In genomic region chr19:33297401-33298145, GRCh38 we compare ENCODE assay signal across 2 cellular contexts.
TF ChIP-seq lines count a peak whose summit lies in the region.

No MANE protein-coding gene starts in this region.

TF ChIP-seq in SK-N-SH, 30 proteins besides CTCF, POLR2A, EP300 and RAD21 (continued from another document):
- TF ChIP-seq, protein P1, sequence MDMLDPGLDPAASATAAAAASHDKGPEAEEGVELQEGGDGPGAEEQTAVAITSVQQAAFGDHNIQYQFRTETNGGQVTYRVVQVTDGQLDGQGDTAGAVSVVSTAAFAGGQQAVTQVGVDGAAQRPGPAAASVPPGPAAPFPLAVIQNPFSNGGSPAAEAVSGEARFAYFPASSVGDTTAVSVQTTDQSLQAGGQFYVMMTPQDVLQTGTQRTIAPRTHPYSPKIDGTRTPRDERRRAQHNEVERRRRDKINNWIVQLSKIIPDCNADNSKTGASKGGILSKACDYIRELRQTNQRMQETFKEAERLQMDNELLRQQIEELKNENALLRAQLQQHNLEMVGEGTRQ (IDR thresholded peaks at IDR 0.05; ENCODE audit: borderline replicate concordance, low read depth, low read length): no peak
- TF ChIP-seq YY1 (IDR thresholded peaks at IDR 0.05; ENCODE audit: low read depth) (no peak), REST (IDR thresholded peaks at IDR 0.05; ENCODE audit: low read depth, low read length) (no peak), SIN3A (IDR thresholded peaks at IDR 0.05; ENCODE audit: borderline replicate concordance, low read depth, low read length) (no peak), FOXM1 (IDR thresholded peaks at IDR 0.05; ENCODE audit: low read depth) (no peak), NFIC (IDR thresholded peaks at IDR 0.05; ENCODE audit: borderline replicate concordance) (no peak), GATA2 (CRISPR knock-in tag; IDR thresholded peaks at IDR 0.05) (no peak), ELF1 (IDR thresholded peaks at IDR 0.05) (no peak), MAX (IDR thresholded peaks at IDR 0.05; ENCODE audit: low read depth) (no peak), EZH2phosphoT487 (IDR thresholded peaks at IDR 0.05; ENCODE audit: borderline replicate concordance, low read depth) (no peak), TAF1 (IDR thresholded peaks at IDR 0.05; ENCODE audit: borderline replicate concordance, low read depth, low read length) (no peak), MXI1 (IDR thresholded peaks at IDR 0.05; ENCODE audit: low read depth, low read length) (no peak)

TF ChIP-seq in SK-N-SH treated with all-trans-retinoic acid at 6 μM for 48 hours, 23 proteins besides CTCF, POLR2A, EP300 and RAD21 (continued from another document):
- TF ChIP-seq, protein P2, sequence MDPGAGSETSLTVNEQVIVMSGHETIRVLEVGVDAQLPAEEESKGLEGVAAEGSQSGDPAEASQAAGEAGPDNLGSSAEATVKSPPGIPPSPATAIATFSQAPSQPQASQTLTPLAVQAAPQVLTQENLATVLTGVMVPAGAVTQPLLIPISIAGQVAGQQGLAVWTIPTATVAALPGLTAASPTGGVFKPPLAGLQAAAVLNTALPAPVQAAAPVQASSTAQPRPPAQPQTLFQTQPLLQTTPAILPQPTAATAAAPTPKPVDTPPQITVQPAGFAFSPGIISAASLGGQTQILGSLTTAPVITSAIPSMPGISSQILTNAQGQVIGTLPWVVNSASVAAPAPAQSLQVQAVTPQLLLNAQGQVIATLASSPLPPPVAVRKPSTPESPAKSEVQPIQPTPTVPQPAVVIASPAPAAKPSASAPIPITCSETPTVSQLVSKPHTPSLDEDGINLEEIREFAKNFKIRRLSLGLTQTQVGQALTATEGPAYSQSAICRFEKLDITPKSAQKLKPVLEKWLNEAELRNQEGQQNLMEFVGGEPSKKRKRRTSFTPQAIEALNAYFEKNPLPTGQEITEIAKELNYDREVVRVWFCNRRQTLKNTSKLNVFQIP (CRISPR knock-in tag; IDR thresholded peaks at IDR 0.05; ENCODE audit: borderline replicate concordance, low read depth): no peak
- TF ChIP-seq ZNF70 (CRISPR knock-in tag; IDR thresholded peaks at IDR 0.05) (no peak), TSHZ2 (CRISPR knock-in tag; IDR thresholded peaks at IDR 0.05) (no peak), CSRNP3 (CRISPR knock-in tag; IDR thresholded peaks at IDR 0.05) (no peak), BACH2 (CRISPR knock-in tag; IDR thresholded peaks at IDR 0.05; ENCODE audit: borderline replicate concordance) (no peak), ZNF8 (CRISPR knock-in tag; IDR thresholded peaks at IDR 0.05) (no peak), ZFP3 (CRISPR knock-in tag; IDR thresholded peaks at IDR 0.05) (no peak), TCF4 (CRISPR knock-in tag; IDR thresholded peaks at IDR 0.05; ENCODE audit: borderline replicate concordance) (no peak), GLIS3 (CRISPR knock-in tag; IDR thresholded peaks at IDR 0.05) (no peak), PPARA (CRISPR knock-in tag; IDR thresholded peaks at IDR 0.05; ENCODE audit: borderline replicate concordance) (no peak)
- TF ChIP-seq, protein P3, sequence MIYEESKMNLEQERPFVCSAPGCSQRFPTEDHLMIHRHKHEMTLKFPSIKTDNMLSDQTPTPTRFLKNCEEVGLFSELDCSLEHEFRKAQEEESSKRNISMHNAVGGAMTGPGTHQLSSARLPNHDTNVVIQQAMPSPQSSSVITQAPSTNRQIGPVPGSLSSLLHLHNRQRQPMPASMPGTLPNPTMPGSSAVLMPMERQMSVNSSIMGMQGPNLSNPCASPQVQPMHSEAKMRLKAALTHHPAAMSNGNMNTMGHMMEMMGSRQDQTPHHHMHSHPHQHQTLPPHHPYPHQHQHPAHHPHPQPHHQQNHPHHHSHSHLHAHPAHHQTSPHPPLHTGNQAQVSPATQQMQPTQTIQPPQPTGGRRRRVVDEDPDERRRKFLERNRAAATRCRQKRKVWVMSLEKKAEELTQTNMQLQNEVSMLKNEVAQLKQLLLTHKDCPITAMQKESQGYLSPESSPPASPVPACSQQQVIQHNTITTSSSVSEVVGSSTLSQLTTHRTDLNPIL (CRISPR knock-in tag; IDR thresholded peaks at IDR 0.05; ENCODE audit: low read depth): no peak
